Comparison of ENCODE assay signal across 10 cellular contexts in genomic region chr4:165461176-165461835, GRCh38.
DNase-seq lines count a peak whose midpoint lies in the region; ATAC-seq, FAIRE-seq and TF ChIP-seq lines count a peak whose summit lies in the region.
"Had no signal": no experiment of that assay in that cellular context is flagged by ENCODE, and none has a peak within 500 bp of the region (broad histone marks: within the 10 kb centered on the region; RNA-seq: fewer than 3 reads in every experiment).

No MANE protein-coding gene starts in this region.

- intact Hi-C loops in Right ventricle myocardium inferior (cut with DNase I) (loop anchor here (5.0 kb wide), 1 partner anchor 104 kb away; no protein-coding TSS in a partner anchor), cardiac septum (cut with DNase I) (loop anchor here (5.0 kb wide), 2 partner anchors 79 to 104 kb away; no protein-coding TSS in a partner anchor), HepG2 (cut with micrococcal nuclease; ENCODE audit: unreplicated experiment) (loop anchor here (1.0 kb wide), 1 partner anchor 11 kb away; no protein-coding TSS in a partner anchor)

- H3K27ac ChIP-seq in caudate nucleus (ENCODE audit: low read depth, low read length) (peak overlapping the region; percentile 11), HepG2 (ENCODE audit: extremely low read length, insufficient read depth, low read length) (no peak overlapping the region)

- TF ChIP-seq RAD21 in HepG2 (CRISPR knock-in tag; IDR thresholded peaks at IDR 0.05), result no peak

- TF ChIP-seq EP300 in HepG2 (IDR thresholded peaks at IDR 0.05; ENCODE audit: low read depth in 2 of 2, low read length in 2 of 2) (no peak), HepG2 (CRISPR knock-in tag; IDR thresholded peaks at IDR 0.05; ENCODE audit: borderline replicate concordance) (no peak)

- no TSS peak for BruUV-seq in HepG2 (replicated peaks; lab: Mats Ljungman, UMichigan)

- H3K36me3 ChIP-seq in HepG2 (replicated peaks in 1 of 2; ENCODE audit: control insufficient read depth in 1 of 2, insufficient read depth in 2 of 2, low read length in 2 of 2), result peaks cover 0 to 11% of the 10 kb centered on the region in 2 experiments; a peak in 2 of 5 replicates

- no peaks in the 10 kb centered on the region for H3K79me2 ChIP-seq in HepG2 (ENCODE audit: insufficient read depth, low read length)

- H3K36me3 Mint-ChIP-seq in glutamatergic neuron (ENCODE audit: unreplicated experiment), result no peaks in the 10 kb centered on the region

- TF ChIP-seq POLR2A in HepG2 (IDR thresholded peaks at IDR 0.05; ENCODE audit: insufficient read depth in 1 of 2, low read depth in 2 of 2, low read length in 2 of 2), result no peak

- H3K9me3 ChIP-seq in HepG2 (ENCODE audit: low read length), result no peaks in the 10 kb centered on the region

- H3K27me3 Mint-ChIP-seq in glutamatergic neuron (ENCODE audit: unreplicated experiment), result peaks cover 5% of the 10 kb centered on the region

- H4K20me1 ChIP-seq in HepG2 (ENCODE audit: insufficient read depth, low read length), result no peaks in the 10 kb centered on the region

- ATAC-seq in Right ventricle myocardium inferior (peak; percentile 37), HepG2 (peak; percentile 69), HG02623 (IDR thresholded peaks at IDR 0.05; ENCODE audit: unreplicated experiment) (no peak)

- H3K27me3 ChIP-seq in HepG2 (ENCODE audit: control insufficient read depth in 1 of 2, insufficient read depth in 2 of 2, low read length in 2 of 2), result no peaks in the 10 kb centered on the region

- H3K4me3 Mint-ChIP-seq in glutamatergic neuron (ENCODE audit: unreplicated experiment), result no peak overlapping the region

- TF ChIP-seq CTCF in HepG2 (CRISPR knock-in tag; IDR thresholded peaks at IDR 0.05) (no peak), glutamatergic neuron (IDR thresholded peaks at IDR 0.05; ENCODE audit: partially characterized antibody, unreplicated experiment) (no peak)

- peaks cover 36% of the 10 kb centered on the region for H3K4me1 Mint-ChIP-seq in glutamatergic neuron (ENCODE audit: low read depth, unreplicated experiment)

- H3K4me3 ChIP-seq in HepG2 (replicated peaks in 1 of 3; ENCODE audit: insufficient read depth in 1 of 3, low read depth in 2 of 3, low read length in 3 of 3), result no peak overlapping the region

- H3K4me1 ChIP-seq in HepG2 (ENCODE audit: insufficient read depth, low read length), result no peaks in the 10 kb centered on the region

- no peak overlapping the region for H3K9ac ChIP-seq in HepG2 (ENCODE audit: insufficient read depth, low read depth, low read length)

- no peak for FAIRE-seq in HepG2 (lab: Jason Lieb, UNC)
- FAIRE-seq: A204.1 had no signal

- H3K9me3 Mint-ChIP-seq in glutamatergic neuron (ENCODE audit: unreplicated experiment), result no peaks in the 10 kb centered on the region

- H2AFZ ChIP-seq in HepG2 (ENCODE audit: low read length), result no peak overlapping the region

- WGBS in HepG2 (ENCODE audit: low lambda C conversion rate), result 91% methylated on average over 8 of the region's 8 CpGs

- in situ Hi-C loops in HepG2 (cut with HindIII; ENCODE audit: extremely low pct_ligation_motif_present, low pct_unique_long_range_greater_than_20kb), result loop anchor here (5.0 kb wide), 2 partner anchors 104 to 329 kb away; no protein-coding TSS in a partner anchor

- POLR2A ChIA-PET in HepG2 (lab: Yijun Ruan, JAX), result interaction anchor here (1.4 kb wide), 1 partner anchor 83 kb away, joined by 3 read pairs; the partner anchor contains the start of gene CPE

- CTCF ChIA-PET in HepG2 (lab: Yijun Ruan, JAX; ENCODE audit: low intra/inter-chr PET ratio, low total read pairs), result no interaction called here

- DNase-seq in Right ventricle myocardium inferior (ENCODE audit: missing footprints) (no peak), cardiac septum (ENCODE audit: low spot score) (no peak), caudate nucleus (lab: John Stamatoyannopoulos, UW) (no peak), HepG2 (ENCODE audit: low spot score) (peak; percentile 54), NCI-H2171 treated with DMSO at 0.1 percent for 48 hours (lab: John Stamatoyannopoulos, UW) (no peak), glutamatergic neuron (no peak), NK-92 (lab: John Stamatoyannopoulos, UW; ENCODE audit: unreplicated experiment) (no peak)
- DNase-seq: amniotic stem cell had no signal

- H3K4me2 ChIP-seq in HepG2 (ENCODE audit: low read depth, low read length), result no peak overlapping the region

- H3K27ac Mint-ChIP-seq in glutamatergic neuron (ENCODE audit: unreplicated experiment), result no peak overlapping the region

TF ChIP-seq in HepG2, 621 proteins besides CTCF, POLR2A, EP300 and RAD21:
- TF ChIP-seq FOXO4 (CRISPR knock-in tag; conservative IDR thresholded peaks at IDR 0.05) (no peak), ZNF263 (CRISPR knock-in tag; IDR thresholded peaks at IDR 0.05) (no peak), MEIS1 (CRISPR knock-in tag; IDR thresholded peaks at IDR 0.05; ENCODE audit: borderline replicate concordance) (no peak), GTF3A (CRISPR knock-in tag; conservative IDR thresholded peaks at IDR 0.05) (no peak), KLF15 (CRISPR knock-in tag; IDR thresholded peaks at IDR 0.05; ENCODE audit: borderline replicate concordance) (no peak), HNRNPLL (IDR thresholded peaks at IDR 0.05; ENCODE audit: low read depth, low read length, poor library complexity, severe bottlenecking) (no peak)
